In genomic region chr5:121008041-121008440, GRCh38 we compare ENCODE assay signal across 3 cellular contexts.
"Had no signal": no experiment of that assay in that cellular context is flagged by ENCODE, and none has a peak within 500 bp of the region (broad histone marks: within the 10 kb centered on the region; RNA-seq: fewer than 3 reads in every experiment).

No MANE protein-coding gene starts in this region.

- DNase-seq: GDM1, GF-D8 had no signal

- H3K4me3 ChIP-seq: GM12878 had no signal
